ENCODE assay signal across 8 cellular contexts in genomic region chr17:67441052-67441738, GRCh38.
DNase-seq lines count a peak whose midpoint lies in the region; ATAC-seq, FAIRE-seq and TF ChIP-seq lines count a peak whose summit lies in the region.

No MANE protein-coding gene starts in this region.

- CTCF ChIA-PET in RWPE1 (lab: Yijun Ruan, JAX) = interaction anchor here (0.6 to 1.3 kb wide), 2 partner anchors 12 to 90 kb away, joined by 3 to 4 read pairs; no protein-coding TSS in a partner anchor

- no peak overlapping the region for H3K27ac ChIP-seq in RWPE1

- TF ChIP-seq CTCF in GM13976 (IDR thresholded peaks at IDR 0.05; ENCODE audit: borderline replicate concordance, control extremely low read depth, extremely low read depth, insufficient read depth, missing control alignments) = no peak
- no peak for TF ChIP-seq CTCF in RWPE1 (conservative IDR thresholded peaks at IDR 0.05; ENCODE audit: low read depth)

- in situ Hi-C loops in GM13976 (cut with MboI; ENCODE audit: low sequenced_read_pairs, unreplicated experiment) = no loop called here

- peak; percentile 93 for FAIRE-seq in islet of Langerhans (lab: Jason Lieb, UNC)

- DNase-seq in GM13976 (ENCODE audit: low spot score) (peak; percentile 50), RWPE1 (ENCODE audit: low spot score) (peak; percentile 8), RPMI8226 (no peak), cerebellar cortex (ENCODE audit: low spot score) (no peak)
- peak; percentile 61 for DNase-seq in activated gamma-delta T cell treated with anti-CD3 and anti-CD28 coated beads, Interleukin-2, amount 50 U/mL, for 16 hours (ENCODE audit: low read depth)
- peak; percentile 61 to 74 for DNase-seq in stimulated activated CD4-positive, alpha-beta T cell treated with anti-CD3 and anti-CD28 coated beads, Interleukin-2, amount 100 ng/mL, for 24 hours

- ATAC-seq in HG03280 (IDR thresholded peaks at IDR 0.05; ENCODE audit: unreplicated experiment) = no peak

- POLR2A ChIA-PET in RWPE1 (lab: Yijun Ruan, JAX; ENCODE audit: low non-redundant PET) = interaction anchor here (0.7 kb wide), 2 partner anchors 191 to 221 kb away, joined by 3 to 12 read pairs; no protein-coding TSS in a partner anchor

Comparison
In these comparisons a context has a peak if more than half of its experiments do, and no peak if none do; other contexts are left out.
1. DNase-seq: peak in GM13976 (single experiment), RWPE1 (single experiment), activated gamma-delta T cell treated with anti-CD3 and anti-CD28 coated beads, Interleukin-2, amount 50 U/mL, for 16 hours (single experiment) and stimulated activated CD4-positive, alpha-beta T cell treated with anti-CD3 and anti-CD28 coated beads, Interleukin-2, amount 100 ng/mL, for 24 hours (2 of 2); none in RPMI8226 (single experiment) and cerebellar cortex (single experiment).